16 cellular contexts compared by ENCODE assay signal in genomic region chr20:3994125-3994524, GRCh38. TPM values are rescaled to one million over a fixed set of nuclear protein-coding genes. Genes with fewer than 3 reads are reported as not detected.
DNase-seq lines count a peak whose midpoint lies in the region; ATAC-seq, FAIRE-seq and TF ChIP-seq lines count a peak whose summit lies in the region.
"Had no signal": no experiment of that assay in that cellular context is flagged by ENCODE, and none has a peak within 500 bp of the region (broad histone marks: within the 10 kb centered on the region; RNA-seq: fewer than 3 reads in every experiment).

No MANE protein-coding gene starts in this region.

- no peak overlapping the region; the same call in 1 of the 2 replicates for H2AFZ ChIP-seq in GM12878 (ENCODE audit: control insufficient read depth, low read depth, low read length)

- peaks cover 58% of the 10 kb centered on the region for H3K4me1 Mint-ChIP-seq in activated CD8-positive, alpha-beta memory T cell treated with anti-CD3 and anti-CD28 coated beads, Interleukin-2, amount 10 ng/mL, durations not matched to agents 7 days and 5 days

- no peak for FAIRE-seq in GM12878 (lab: Jason Lieb, UNC)
- FAIRE-seq: H54 had no signal

- H3K4me3 ChIP-seq in SK-N-MC, result no peak overlapping the region
- no peak overlapping the region for H3K4me3 ChIP-seq in GM12878
- no peak overlapping the region for H3K4me3 ChIP-seq in HAP-1
- H3K4me3 ChIP-seq: BLaER1 had no signal

- H3K4me3 Mint-ChIP-seq in activated CD8-positive, alpha-beta memory T cell treated with anti-CD3 and anti-CD28 coated beads, Interleukin-2, amount 10 ng/mL, durations not matched to agents 7 days and 5 days, result no peak overlapping the region
- H3K4me3 Mint-ChIP-seq: CD4-positive, CD25-positive, alpha-beta regulatory T cell had no signal

- CTCF ChIA-PET in activated CD8-positive, alpha-beta memory T cell treated with anti-CD3 and anti-CD28 coated beads, Interleukin-2, amount 10 ng/mL, durations not matched to agents 7 days and 5 days (lab: Charles Lee), result interaction anchor here (1.2 to 1.3 kb wide), 2 partner anchors 10 to 209 kb away, joined by 4 to 7 read pairs; no protein-coding TSS in a partner anchor
- CTCF ChIA-PET in GM12878 (lab: Yijun Ruan, JAX), result interaction anchor here (1.0 to 1.3 kb wide), 3 partner anchors 17 to 106 kb away, joined by 3 to 4 read pairs (median 3); no protein-coding TSS in a partner anchor

- in situ Hi-C loops in GM12878 (cut with MboI), result no loop called here
- in situ Hi-C loops in HAP-1 (cut with MboI; ENCODE audit: low sequenced_read_pairs), result no loop called here

- peaks cover 9% of the 10 kb centered on the region for H3K36me3 ChIP-seq in SK-N-MC (ENCODE audit: insufficient read depth, low read length)
- no peaks in the 10 kb centered on the region for H3K36me3 ChIP-seq in GM12878 (ENCODE audit: control insufficient read depth in 2 of 2, insufficient read depth in 2 of 2, low read length in 1 of 2)
- H3K36me3 ChIP-seq in HAP-1 (replicated peaks), result no peaks in the 10 kb centered on the region

- no peak overlapping the region for H3K9ac ChIP-seq in SK-N-MC (ENCODE audit: insufficient read length)
- H3K9ac ChIP-seq in GM12878 (ENCODE audit: control insufficient read depth, insufficient read depth, low read length), result no peak overlapping the region
- H3K9ac ChIP-seq: BLaER1 had no signal

- H3K79me2 ChIP-seq in GM12878 (ENCODE audit: control insufficient read depth, insufficient read depth, low read length), result no peaks in the 10 kb centered on the region; the same call in 1 of the 2 replicates

- H3K27ac ChIP-seq in SK-N-MC, result peak overlapping the region; percentile 2; the same call in 1 of the 2 replicates
- H3K27ac ChIP-seq in GM12878 (ENCODE audit: control insufficient read depth, insufficient read depth), result peak overlapping the region; percentile 25; the same call in 1 of the 2 replicates
- H3K27ac ChIP-seq: 22Rv1, BLaER1 had no signal

- no peak for TF ChIP-seq EP300 in GM12878 (IDR thresholded peaks at IDR 0.05; ENCODE audit: borderline replicate concordance in 1 of 2, control insufficient read depth in 1 of 2, low read depth in 2 of 2, low read length in 2 of 2)

- no peaks in the 10 kb centered on the region for H4K20me1 ChIP-seq in GM12878 (ENCODE audit: control insufficient read depth, insufficient read depth)

- TF ChIP-seq POLR2A in GM12878 (IDR thresholded peaks at IDR 0.05; ENCODE audit: low read depth, low read length), result no peak

- peak overlapping the region; percentile 40 for H3K27ac Mint-ChIP-seq in activated CD8-positive, alpha-beta memory T cell treated with anti-CD3 and anti-CD28 coated beads, Interleukin-2, amount 10 ng/mL, durations not matched to agents 7 days and 5 days

- intact Hi-C loops in GM12878 (cut with micrococcal nuclease; ENCODE audit: unreplicated experiment), result no loop called here

- DNase-seq in activated CD8-positive, alpha-beta memory T cell treated with anti-CD3 and anti-CD28 coated beads, Interleukin-2, amount 10 ng/mL, durations not matched to agents 7 days and 5 days, result no peak
- DNase-seq in activated CD8-positive, alpha-beta memory T cell treated with anti-CD3 and anti-CD28 coated beads, Interleukin-2, amount 50 U/mL, for 4 hours, result no peak
- DNase-seq in SK-N-MC (ENCODE audit: low read depth, low spot score) (no peak), GM12878 (ENCODE audit: low read depth, low spot score) (no peak), HAP-1 (ENCODE audit: low spot score in 2 of 2) (no peak), NCI-H2227 treated with DMSO at 0.1 percent for 48 hours (lab: John Stamatoyannopoulos, UW) (no peak)
- DNase-seq: AML-193; Calu3; CD4-positive, CD25-positive, alpha-beta regulatory T cell; DMS 273 treated with DMSO at 0.1 percent for 48 hours; IMR-90; KBM-7 had no signal

- peak overlapping the region; percentile 79; the same call in 1 of the 2 replicates for H3K4me2 ChIP-seq in GM12878 (ENCODE audit: control insufficient read depth, insufficient read depth)

- TF ChIP-seq CTCF in GM12878 (IDR thresholded peaks at IDR 0.05 in 2 of 3, conservative IDR thresholded peaks at IDR 0.05 in 1 of 3; ENCODE audit: control insufficient read depth in 2 of 3, extremely low read depth in 1 of 3, insufficient read depth in 1 of 3, low read depth in 3 of 3, low read length in 3 of 3), result no peak

- peaks cover 8% of the 10 kb centered on the region for H3K36me3 Mint-ChIP-seq in activated CD8-positive, alpha-beta memory T cell treated with anti-CD3 and anti-CD28 coated beads, Interleukin-2, amount 10 ng/mL, durations not matched to agents 7 days and 5 days

- POLR2A ChIA-PET in GM12878 (lab: Charles Lee), result no interaction called here

- H3K27me3 ChIP-seq in GM12878 (replicated peaks in 1 of 2; ENCODE audit: control insufficient read depth in 2 of 2, insufficient read depth in 2 of 2, low read length in 1 of 2) (no peaks in the 10 kb centered on the region), HAP-1 (ENCODE audit: low read depth) (no peaks in the 10 kb centered on the region)
- H3K27me3 ChIP-seq: BLaER1 had no signal

- no TSS peak for BruUV-seq in GM12878 (replicated peaks; lab: Mats Ljungman, UMichigan)

- H3K9me3 Mint-ChIP-seq in activated CD8-positive, alpha-beta memory T cell treated with anti-CD3 and anti-CD28 coated beads, Interleukin-2, amount 10 ng/mL, durations not matched to agents 7 days and 5 days (ENCODE audit: low read depth), result no peaks in the 10 kb centered on the region
- H3K9me3 Mint-ChIP-seq: CD4-positive, CD25-positive, alpha-beta regulatory T cell had no signal

- peaks cover 32% of the 10 kb centered on the region for H3K4me1 ChIP-seq in GM12878 (ENCODE audit: control insufficient read depth, insufficient read depth, low read length)
- H3K4me1 ChIP-seq in HAP-1, result peaks cover 19% of the 10 kb centered on the region

- RAD21 ChIA-PET in GM12878 (lab: Charles Lee; ENCODE audit: unreplicated experiment), result interaction anchor here (1.0 to 1.3 kb wide), 3 partner anchors 16 to 226 kb away, joined by 3 read pairs; partner anchors contain the start of gene ADISSP

- SMC1A ChIA-PET in GM12878 (lab: Charles Lee; ENCODE audit: uncharacterized antibody, unreplicated experiment), result interaction anchor here (0.6 to 1.4 kb wide), 3 partner anchors 17 to 103 kb away, joined by 3 to 4 read pairs (median 3); no protein-coding TSS in a partner anchor

- TF ChIP-seq RAD21 in GM12878 (IDR thresholded peaks at IDR 0.05; ENCODE audit: insufficient read depth, low read depth, low read length), result no peak

- no peaks in the 10 kb centered on the region for H3K27me3 Mint-ChIP-seq in activated CD8-positive, alpha-beta memory T cell treated with anti-CD3 and anti-CD28 coated beads, Interleukin-2, amount 10 ng/mL, durations not matched to agents 7 days and 5 days
- H3K27me3 Mint-ChIP-seq: CD4-positive, CD25-positive, alpha-beta regulatory T cell had no signal

- H3K9me3 ChIP-seq in SK-N-MC (ENCODE audit: low read depth, low read length) (no peaks in the 10 kb centered on the region), GM12878 (replicated peaks; ENCODE audit: control insufficient read depth, insufficient read depth, low read length) (no peaks in the 10 kb centered on the region; the same call in 2 of the 3 replicates), HAP-1 (no peaks in the 10 kb centered on the region)
- H3K9me3 ChIP-seq: BLaER1 had no signal

- 47% methylated on average over 2 of the region's 2 CpGs for whole genome bisulfite sequencing in GM12878 (ENCODE audit: insufficient coverage, insufficient replicate concordance, low lambda C conversion rate, missing lambda C conversion rate)

- ATAC-seq in activated CD8-positive, alpha-beta memory T cell treated with anti-CD3 and anti-CD28 coated beads, Interleukin-2, amount 10 ng/mL, durations not matched to agents 7 days and 5 days, result no peak
- ATAC-seq in GM12878, result no peak
- no peak for ATAC-seq in GM19351 (IDR thresholded peaks at IDR 0.05; ENCODE audit: unreplicated experiment)

TF ChIP-seq in GM12878, 131 proteins besides CTCF, POLR2A, EP300 and RAD21 (continues in another document):
- TF ChIP-seq WRNIP1 (IDR thresholded peaks at IDR 0.05; ENCODE audit: borderline replicate concordance, low read depth, low read length) (no peak), BMI1 (IDR thresholded peaks at IDR 0.05; ENCODE audit: borderline replicate concordance) (no peak), MTA3 (IDR thresholded peaks at IDR 0.05; ENCODE audit: borderline replicate concordance, low read length) (no peak), HCFC1 (IDR thresholded peaks at IDR 0.05; ENCODE audit: low read length) (no peak), RCOR1 (conservative IDR thresholded peaks at IDR 0.05; ENCODE audit: low read depth, low read length) (no peak), DPF2 (IDR thresholded peaks at IDR 0.05) (no peak), TAF1 (IDR thresholded peaks at IDR 0.05; ENCODE audit: borderline replicate concordance, low read depth, low read length) (no peak), ZSCAN29 (IDR thresholded peaks at IDR 0.05) (no peak), CBFB (IDR thresholded peaks at IDR 0.05; ENCODE audit: low read depth) (no peak), JUNB (IDR thresholded peaks at IDR 0.05) (no peak), MEF2B (IDR thresholded peaks at IDR 0.05; ENCODE audit: partially characterized antibody, poor library complexity, severe bottlenecking) (no peak), SP1 (IDR thresholded peaks at IDR 0.05; ENCODE audit: low read depth, low read length) (no peak), ZNF274 (IDR thresholded peaks at IDR 0.05; ENCODE audit: insufficient read depth, insufficient read length) (no peak), CHD4 (IDR thresholded peaks at IDR 0.05) (no peak)

RNA-seq across cellular contexts. Expression of gene RNF24, which starts 21.2 kb away (rescaled TPM):
- total RNA-seq in activated CD8-positive, alpha-beta memory T cell treated with anti-CD3 and anti-CD28 coated beads, Interleukin-2, amount 10 ng/mL, durations not matched to agents 7 days and 5 days, result 10 to 100 TPM; 10.5 to 13.6 TPM
- total RNA-seq in GM12878 (2013; cell fraction: nucleolus; rRNA removed), result 15.1 and 15.9 TPM in 2 replicates
- total RNA-seq in GM12878 (2014; rRNA removed), result 2.0 and 2.1 TPM in 2 replicates
- 1.5 TPM in 2 replicates for total RNA-seq in GM12878 (2014; rRNA removed; fragmentation: Illumina TruSeq; extraction: Trizol)
- total RNA-seq in GM12878 (2021), result 4.9 and 5.4 TPM in 2 replicates
- 3.3 TPM for polyA plus RNA-seq in GM12878 (2011; ENCODE audit: low read depth)
- polyA plus RNA-seq in GM12878 (2011; rRNA removed), result 1.7 and 2.3 TPM in 2 replicates
- 1.6 and 2.8 TPM in 2 replicates for polyA plus RNA-seq in GM12878 (2011; cell fraction: cytosol; rRNA removed)
- 2.3 and 2.6 TPM in 2 replicates for polyA plus RNA-seq in GM12878 (2011; cell fraction: nucleus; rRNA removed)
- 4.2 and 4.8 TPM in 2 replicates for polyA plus RNA-seq in GM12878 (2012)
- 2.2 and 2.7 TPM in 2 replicates for polyA plus RNA-seq in GM12878 (2014; fragmentation: Illumina TruSeq; extraction: Trizol)
- 1 to 10 TPM; 1.4 to 1.7 TPM for polyA plus RNA-seq in GM12878 (2014; fragmentation: Nextera tagmentation; extraction: Ambion mirVana)
- 1.5 and 2.6 TPM in 2 replicates for polyA plus RNA-seq in GM12878 (2014; rRNA removed)
- polyA plus RNA-seq in GM12878 (2016; fragmentation: Nextera tagmentation; extraction: Ambion mirVana), result 1 to 10 TPM; 4.2 to 4.3 TPM
- polyA minus RNA-seq in GM12878 (2011; rRNA and poly(A)+ RNA removed), result 1.5 and 1.9 TPM in 2 replicates
- 0.94 and 1.5 TPM in 2 replicates for polyA minus RNA-seq in GM12878 (2011; cell fraction: cytosol; rRNA and poly(A)+ RNA removed)
- 1.1 TPM in 2 replicates for polyA minus RNA-seq in GM12878 (2011; cell fraction: nucleus; rRNA and poly(A)+ RNA removed)
